ENCODE assay signal across 8 cellular contexts in the genomic region with DNA sequence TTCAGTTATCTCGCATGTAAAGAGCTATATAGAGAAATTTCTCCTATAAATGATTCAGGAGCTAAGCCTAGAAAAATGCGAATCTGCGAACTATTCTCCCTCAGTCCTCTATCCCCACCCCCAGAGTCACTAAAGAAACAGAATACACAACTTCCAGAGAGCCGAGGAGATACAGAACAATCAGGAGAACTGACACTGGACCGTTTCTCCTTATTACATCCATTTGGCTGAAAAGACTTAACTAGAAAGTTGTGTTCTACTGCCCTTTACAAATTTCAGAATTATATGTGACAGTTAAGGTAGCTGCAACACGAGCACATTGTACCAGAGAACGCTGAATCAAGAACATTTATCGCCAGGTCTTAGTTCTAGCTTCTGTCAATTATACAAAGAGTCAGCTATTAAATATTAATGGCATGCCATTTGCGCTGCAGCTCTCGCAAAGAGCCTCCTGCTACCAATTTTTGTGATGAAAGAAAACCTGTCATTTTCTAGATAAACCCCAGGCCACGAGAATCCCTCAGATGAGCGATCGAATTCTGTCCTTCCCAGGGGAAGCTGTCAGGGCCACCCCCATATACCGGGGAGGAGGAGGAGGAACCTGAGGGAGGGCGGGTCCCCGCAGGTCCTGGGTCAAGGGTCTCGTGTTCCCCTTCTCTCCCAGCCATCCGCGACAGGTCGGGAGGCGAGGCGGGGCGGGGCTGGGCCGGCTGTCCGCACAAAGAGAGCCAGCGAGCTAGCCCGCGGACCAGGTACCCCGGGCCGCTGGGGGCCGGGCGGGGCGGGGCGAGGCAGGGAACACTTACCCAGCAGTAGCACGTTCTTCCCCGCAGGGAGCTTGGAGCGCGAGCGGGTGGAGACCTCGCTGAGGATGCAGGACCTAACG. TPM values are rescaled to one million over a fixed set of nuclear protein-coding genes. Genes with fewer than 3 reads are reported as not detected.
DNase-seq lines count a peak whose midpoint lies in the region; ATAC-seq and TF ChIP-seq lines count a peak whose summit lies in the region.

No MANE protein-coding gene starts in this region.

- TF ChIP-seq CTCF in ascending aorta (IDR thresholded peaks at IDR 0.05) = no peak

- H3K27ac ChIP-seq in SK-N-MC (peak overlapping the region; percentile 67), ascending aorta (peak overlapping the region; percentile 96 to 100)

- H3K4me3 ChIP-seq in SK-N-MC (peak overlapping the region; percentile 83), ascending aorta (peak overlapping the region; percentile 89 to 92)

- H3K36me3 ChIP-seq in SK-N-MC (ENCODE audit: insufficient read depth, low read length) = peaks cover 3% of the 10 kb centered on the region; the same call in 1 of the 2 replicates
- peaks cover 0 to 7% of the 10 kb centered on the region in 2 donors for H3K36me3 ChIP-seq in ascending aorta

- DNase-seq in D341Med (ENCODE audit: low spot score) (peak; percentile 76), SK-N-MC (ENCODE audit: low read depth, low spot score) (no peak), ascending aorta (ENCODE audit: low spot score in 2 of 2) (peak in 1 of 2 donors; percentile 81), hippocampal formation (lab: John Stamatoyannopoulos, UW) (peak; percentile 37 to 62), renal cortical epithelial cell (ENCODE audit: low read depth) (peak; percentile 51), NCI-H774 (lab: John Stamatoyannopoulos, UW) (no peak)

- ATAC-seq in GM19467 (IDR thresholded peaks at IDR 0.05; ENCODE audit: unreplicated experiment) (peak; percentile 45), HG03565 (IDR thresholded peaks at IDR 0.05; ENCODE audit: unreplicated experiment) (peak; percentile 37)

- H3K9me3 ChIP-seq in SK-N-MC (ENCODE audit: low read depth, low read length) = no peaks in the 10 kb centered on the region
- no peaks in the 10 kb centered on the region for H3K9me3 ChIP-seq in ascending aorta

- peak overlapping the region; percentile 90 for H3K9ac ChIP-seq in SK-N-MC (ENCODE audit: insufficient read length)

- intact Hi-C loops in ascending aorta (cut with DNase I) = loop anchor here (2.0 to 5.0 kb wide), 4 partner anchors 43 to 528 kb away; a partner anchor contains a TSS

- no peaks in the 10 kb centered on the region for H3K27me3 ChIP-seq in ascending aorta

- peaks cover 0 to 7% of the 10 kb centered on the region in 2 donors for H3K4me1 ChIP-seq in ascending aorta

RNA-seq across cellular contexts. Expression of a gene that starts 0.9 kb away (rescaled TPM):
- total RNA-seq in ascending aorta (22.1 TPM), renal cortical epithelial cell (46.7 and 53.7 TPM in 2 replicates)

Comparison
In these comparisons a context has a peak if more than half of its experiments do, and no peak if none do; other contexts are left out.
1. DNase-seq: peak in D341Med (single experiment), hippocampal formation (2 of 2) and renal cortical epithelial cell (single experiment); none in SK-N-MC (single experiment) and NCI-H774 (single experiment).